Comparison of ENCODE assay signal across 1 cellular context in the genomic region with DNA sequence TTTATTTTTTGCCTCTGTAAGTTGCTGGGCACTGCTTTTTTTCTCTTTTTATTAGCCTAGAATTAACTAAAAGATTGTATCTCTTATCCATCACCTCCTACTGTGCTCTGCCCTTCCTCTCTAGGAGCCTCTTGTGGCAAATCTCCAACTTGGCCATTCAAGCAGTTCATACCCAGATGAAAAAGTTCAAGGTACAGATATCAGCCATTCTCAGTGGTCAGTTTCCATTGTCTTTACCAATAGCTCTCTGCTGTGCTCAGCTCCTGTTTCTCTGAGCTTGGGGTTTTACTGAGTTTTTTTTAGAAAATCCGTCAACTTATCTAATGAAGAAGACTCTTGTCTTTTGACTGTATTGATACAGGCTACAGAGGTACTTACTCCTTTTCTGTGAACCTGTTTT.
A peak's percentile ranks its signal among the peaks of the same experiment; 100 is the strongest.
TF ChIP-seq lines count a peak whose summit lies in the region.

No MANE protein-coding gene starts in this region.

TF ChIP-seq in HepG2, 621 proteins besides CTCF, POLR2A, EP300 and RAD21:
- TF ChIP-seq SOX13 (IDR thresholded peaks at IDR 0.05) (no peak), SOX13 (CRISPR knock-in tag; conservative IDR thresholded peaks at IDR 0.05 in 1 of 2, IDR thresholded peaks at IDR 0.05 in 1 of 2) (peak in 1 of 2 experiments; percentile 53; a peak in 1 of 4 replicates), ZNF644 (CRISPR knock-in tag; IDR thresholded peaks at IDR 0.05; ENCODE audit: low read depth) (peak; percentile 81; the same call in 1 of the 2 replicates), HNF4A (CRISPR knock-in tag; IDR thresholded peaks at IDR 0.05) (peak; percentile 52), SOX5 (CRISPR knock-in tag; IDR thresholded peaks at IDR 0.05; ENCODE audit: borderline replicate concordance) (peak; percentile 21; the same call in 1 of the 2 replicates), HNF4G (IDR thresholded peaks at IDR 0.05; ENCODE audit: borderline replicate concordance, low read depth, low read length) (0 out of 2 replicates have a peak, but pooled peaks have one; percentile 15), HNF4G (CRISPR knock-in tag; IDR thresholded peaks at IDR 0.05; ENCODE audit: borderline replicate concordance, low read depth) (no peak), MBNL3 (CRISPR knock-in tag; conservative IDR thresholded peaks at IDR 0.05) (no peak), ZNF333 (CRISPR knock-in tag; IDR thresholded peaks at IDR 0.05; ENCODE audit: borderline replicate concordance) (no peak), GATAD2A (CRISPR knock-in tag; IDR thresholded peaks at IDR 0.05) (0 out of 2 replicates have a peak, but pooled peaks have one; percentile 18), KAT8 (CRISPR knock-in tag; IDR thresholded peaks at IDR 0.05) (0 out of 2 replicates have a peak, but pooled peaks have one; percentile 15)
- TF ChIP-seq, protein P1, sequence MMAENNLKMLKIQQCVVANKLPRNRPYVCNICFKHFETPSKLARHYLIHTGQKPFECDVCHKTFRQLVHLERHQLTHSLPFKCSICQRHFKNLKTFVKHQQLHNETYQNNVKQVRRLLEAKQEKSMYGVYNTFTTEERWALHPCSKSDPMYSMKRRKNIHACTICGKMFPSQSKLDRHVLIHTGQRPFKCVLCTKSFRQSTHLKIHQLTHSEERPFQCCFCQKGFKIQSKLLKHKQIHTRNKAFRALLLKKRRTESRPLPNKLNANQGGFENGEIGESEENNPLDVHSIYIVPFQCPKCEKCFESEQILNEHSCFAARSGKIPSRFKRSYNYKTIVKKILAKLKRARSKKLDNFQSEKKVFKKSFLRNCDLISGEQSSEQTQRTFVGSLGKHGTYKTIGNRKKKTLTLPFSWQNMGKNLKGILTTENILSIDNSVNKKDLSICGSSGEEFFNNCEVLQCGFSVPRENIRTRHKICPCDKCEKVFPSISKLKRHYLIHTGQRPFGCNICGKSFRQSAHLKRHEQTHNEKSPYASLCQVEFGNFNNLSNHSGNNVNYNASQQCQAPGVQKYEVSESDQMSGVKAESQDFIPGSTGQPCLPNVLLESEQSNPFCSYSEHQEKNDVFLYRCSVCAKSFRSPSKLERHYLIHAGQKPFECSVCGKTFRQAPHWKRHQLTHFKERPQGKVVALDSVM (CRISPR knock-in tag; IDR thresholded peaks at IDR 0.05) = no peak
- TF ChIP-seq, protein P2, sequence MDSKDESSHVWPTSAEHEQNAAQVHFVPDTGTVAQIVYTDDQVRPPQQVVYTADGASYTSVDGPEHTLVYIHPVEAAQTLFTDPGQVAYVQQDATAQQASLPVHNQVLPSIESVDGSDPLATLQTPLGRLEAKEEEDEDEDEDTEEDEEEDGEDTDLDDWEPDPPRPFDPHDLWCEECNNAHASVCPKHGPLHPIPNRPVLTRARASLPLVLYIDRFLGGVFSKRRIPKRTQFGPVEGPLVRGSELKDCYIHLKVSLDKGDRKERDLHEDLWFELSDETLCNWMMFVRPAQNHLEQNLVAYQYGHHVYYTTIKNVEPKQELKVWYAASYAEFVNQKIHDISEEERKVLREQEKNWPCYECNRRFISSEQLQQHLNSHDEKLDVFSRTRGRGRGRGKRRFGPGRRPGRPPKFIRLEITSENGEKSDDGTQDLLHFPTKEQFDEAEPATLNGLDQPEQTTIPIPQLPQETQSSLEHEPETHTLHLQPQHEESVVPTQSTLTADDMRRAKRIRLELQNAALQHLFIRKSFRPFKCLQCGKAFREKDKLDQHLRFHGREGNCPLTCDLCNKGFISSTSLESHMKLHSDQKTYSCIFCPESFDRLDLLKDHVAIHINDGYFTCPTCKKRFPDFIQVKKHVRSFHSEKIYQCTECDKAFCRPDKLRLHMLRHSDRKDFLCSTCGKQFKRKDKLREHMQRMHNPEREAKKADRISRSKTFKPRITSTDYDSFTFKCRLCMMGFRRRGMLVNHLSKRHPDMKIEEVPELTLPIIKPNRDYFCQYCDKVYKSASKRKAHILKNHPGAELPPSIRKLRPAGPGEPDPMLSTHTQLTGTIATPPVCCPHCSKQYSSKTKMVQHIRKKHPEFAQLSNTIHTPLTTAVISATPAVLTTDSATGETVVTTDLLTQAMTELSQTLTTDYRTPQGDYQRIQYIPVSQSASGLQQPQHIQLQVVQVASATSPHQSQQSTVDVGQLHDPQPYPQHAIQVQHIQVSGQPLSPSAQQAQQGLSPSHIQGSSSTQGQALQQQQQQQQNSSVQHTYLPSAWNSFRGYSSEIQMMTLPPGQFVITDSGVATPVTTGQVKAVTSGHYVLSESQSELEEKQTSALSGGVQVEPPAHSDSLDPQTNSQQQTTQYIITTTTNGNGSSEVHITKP (CRISPR knock-in tag; IDR thresholded peaks at IDR 0.05; ENCODE audit: low read depth) = no peak
- TF ChIP-seq, protein P3, sequence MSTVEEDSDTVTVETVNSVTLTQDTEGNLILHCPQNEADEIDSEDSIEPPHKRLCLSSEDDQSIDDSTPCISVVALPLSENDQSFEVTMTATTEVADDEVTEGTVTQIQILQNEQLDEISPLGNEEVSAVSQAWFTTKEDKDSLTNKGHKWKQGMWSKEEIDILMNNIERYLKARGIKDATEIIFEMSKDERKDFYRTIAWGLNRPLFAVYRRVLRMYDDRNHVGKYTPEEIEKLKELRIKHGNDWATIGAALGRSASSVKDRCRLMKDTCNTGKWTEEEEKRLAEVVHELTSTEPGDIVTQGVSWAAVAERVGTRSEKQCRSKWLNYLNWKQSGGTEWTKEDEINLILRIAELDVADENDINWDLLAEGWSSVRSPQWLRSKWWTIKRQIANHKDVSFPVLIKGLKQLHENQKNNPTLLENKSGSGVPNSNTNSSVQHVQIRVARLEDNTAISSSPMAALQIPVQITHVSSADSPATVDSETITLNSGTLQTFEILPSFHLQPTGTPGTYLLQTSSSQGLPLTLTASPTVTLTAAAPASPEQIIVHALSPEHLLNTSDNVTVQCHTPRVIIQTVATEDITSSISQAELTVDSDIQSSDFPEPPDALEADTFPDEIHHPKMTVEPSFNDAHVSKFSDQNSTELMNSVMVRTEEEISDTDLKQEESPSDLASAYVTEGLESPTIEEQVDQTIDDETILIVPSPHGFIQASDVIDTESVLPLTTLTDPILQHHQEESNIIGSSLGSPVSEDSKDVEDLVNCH (CRISPR knock-in tag; IDR thresholded peaks at IDR 0.05) = no peak
- TF ChIP-seq, protein P4, sequence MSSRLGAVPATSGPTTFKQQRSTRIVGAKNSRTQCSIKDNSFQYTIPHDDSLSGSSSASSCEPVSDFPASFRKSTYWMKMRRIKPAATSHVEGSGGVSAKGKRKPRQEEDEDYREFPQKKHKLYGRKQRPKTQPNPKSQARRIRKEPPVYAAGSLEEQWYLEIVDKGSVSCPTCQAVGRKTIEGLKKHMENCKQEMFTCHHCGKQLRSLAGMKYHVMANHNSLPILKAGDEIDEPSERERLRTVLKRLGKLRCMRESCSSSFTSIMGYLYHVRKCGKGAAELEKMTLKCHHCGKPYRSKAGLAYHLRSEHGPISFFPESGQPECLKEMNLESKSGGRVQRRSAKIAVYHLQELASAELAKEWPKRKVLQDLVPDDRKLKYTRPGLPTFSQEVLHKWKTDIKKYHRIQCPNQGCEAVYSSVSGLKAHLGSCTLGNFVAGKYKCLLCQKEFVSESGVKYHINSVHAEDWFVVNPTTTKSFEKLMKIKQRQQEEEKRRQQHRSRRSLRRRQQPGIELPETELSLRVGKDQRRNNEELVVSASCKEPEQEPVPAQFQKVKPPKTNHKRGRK (CRISPR knock-in tag; IDR thresholded peaks at IDR 0.05) = no peak
